8 cellular contexts compared by ENCODE assay signal in genomic region chr16:2267913-2268666, GRCh38. TPM values are rescaled to one million over a fixed set of nuclear protein-coding genes. Genes with fewer than 3 reads are reported as not detected.
DNase-seq lines count a peak whose midpoint lies in the region; ATAC-seq and TF ChIP-seq lines count a peak whose summit lies in the region.

Gene RNPS1, minus strand, starts transcription at chr16:2268126. Its CDS starts 3,483 bp downstream, at chr16:2264643.

- H3K27me3 ChIP-seq in osteoblast (ENCODE audit: insufficient read depth, low read length) (no peaks in the 10 kb centered on the region), testis (no peaks in the 10 kb centered on the region)

- TF ChIP-seq POLR2A in testis (IDR thresholded peaks at IDR 0.05), result peak; percentile 87

- peak within 1 kb of the TSS; percentile 90 for H3K4me3 Mint-ChIP-seq in glutamatergic neuron (ENCODE audit: unreplicated experiment)

- H3K27ac ChIP-seq in osteoblast (ENCODE audit: low read depth, low read length), result peak within 1 kb of the TSS; percentile 96
- H3K27ac ChIP-seq in testis, result peak within 1 kb of the TSS; percentile 84 to 95

- CTCF ChIA-PET in GM10248 (lab: Yijun Ruan, JAX), result interaction anchor here (1.0 to 1.3 kb wide), 2 partner anchors 17 to 233 kb away, joined by 3 to 7 read pairs; partner anchors contain the start of gene ECI1

- H3K27ac Mint-ChIP-seq in activated naive CD4-positive, alpha-beta T cell treated with anti-CD3 and anti-CD28 coated beads, Interleukin-2, amount 50 U/mL, for 72 hours, result peak within 1 kb of the TSS; percentile 99 to 100
- H3K27ac Mint-ChIP-seq in glutamatergic neuron (ENCODE audit: unreplicated experiment), result peak within 1 kb of the TSS; percentile 78

- TF ChIP-seq CTCF in GM10248 (IDR thresholded peaks at IDR 0.05; ENCODE audit: control extremely low read depth, extremely low read depth, low read depth, missing control alignments) (no peak), glutamatergic neuron (IDR thresholded peaks at IDR 0.05; ENCODE audit: partially characterized antibody, unreplicated experiment) (no peak), osteoblast (IDR thresholded peaks at IDR 0.05; ENCODE audit: extremely low read depth, low read depth, low read length) (no peak), testis (IDR thresholded peaks at IDR 0.05) (peak in 2 of 3 experiments; percentile 4 to 33)

- H3K4me3 ChIP-seq in osteoblast (ENCODE audit: insufficient read depth, low read length) (peak within 1 kb of the TSS; percentile 96), testis (peak within 1 kb of the TSS; percentile 67 to 85)

- H4K20me1 ChIP-seq in osteoblast (ENCODE audit: insufficient read depth, low read length), result peaks cover 45% of the 10 kb centered on the region

- H3K79me2 ChIP-seq in osteoblast (ENCODE audit: insufficient read depth, low read length), result peaks cover 73% of the 10 kb centered on the region

- no peaks in the 10 kb centered on the region for H3K9me3 ChIP-seq in osteoblast (ENCODE audit: low read depth, low read length)
- no peaks in the 10 kb centered on the region for H3K9me3 ChIP-seq in testis

- H3K4me1 Mint-ChIP-seq in glutamatergic neuron (ENCODE audit: low read depth, unreplicated experiment), result peaks cover 17% of the 10 kb centered on the region

- peak within 1 kb of the TSS; percentile 95 for H3K4me2 ChIP-seq in osteoblast (ENCODE audit: insufficient read depth, low read length)

- H3K36me3 Mint-ChIP-seq in activated naive CD4-positive, alpha-beta T cell treated with anti-CD3 and anti-CD28 coated beads, Interleukin-2, amount 50 U/mL, for 72 hours, result peaks cover 28 to 31% of the 10 kb centered on the region in 2 donors
- no peaks in the 10 kb centered on the region for H3K36me3 Mint-ChIP-seq in glutamatergic neuron (ENCODE audit: unreplicated experiment)

- ATAC-seq in HG02588 (IDR thresholded peaks at IDR 0.05; ENCODE audit: unreplicated experiment), result peak; percentile 72
- ATAC-seq in activated naive CD4-positive, alpha-beta T cell treated with anti-CD3 and anti-CD28 coated beads, Interleukin-2, amount 50 U/mL, for 72 hours, result peak; percentile 89 to 92

- H3K36me3 ChIP-seq in osteoblast (ENCODE audit: insufficient read depth, low read length) (peaks cover 19% of the 10 kb centered on the region), testis (ENCODE audit: low read depth, missing control alignments) (no peaks in the 10 kb centered on the region)

- H3K4me1 ChIP-seq in osteoblast (ENCODE audit: insufficient read depth, low read length) (peaks cover 22% of the 10 kb centered on the region), testis (peaks cover 10% of the 10 kb centered on the region)

- POLR2A ChIA-PET in GM10248 (lab: Yijun Ruan, JAX), result interaction anchor here (0.7 to 0.8 kb wide), 2 partner anchors 8 to 113 kb away, joined by 3 to 4 read pairs; partner anchors contain the start of gene TRAF7

- peaks cover 6% of the 10 kb centered on the region for H3K27me3 Mint-ChIP-seq in glutamatergic neuron (ENCODE audit: unreplicated experiment)

- 1% methylated on average over 88 of the region's 88 CpGs; no CpG with 5 or more reads in 1 of the 2 donors for WGBS in testis, 2 donors

- DNase-seq in GM10248 (ENCODE audit: extremely low spot score) (peak; percentile 100), NCI-H1092 (lab: John Stamatoyannopoulos, UW) (peak; percentile 94), SKM-1 (lab: John Stamatoyannopoulos, UW; ENCODE audit: unreplicated experiment) (peak; percentile 74), glutamatergic neuron (peak; percentile 97), osteoblast (ENCODE audit: insufficient read length, low spot score, missing footprints) (peak; percentile 100), testis (peak; percentile 95)
- peak; percentile 95 to 99 for DNase-seq in activated naive CD4-positive, alpha-beta T cell treated with anti-CD3 and anti-CD28 coated beads, Interleukin-2, amount 50 U/mL, for 72 hours (ENCODE audit: low spot score in 2 of 2)

- no peaks in the 10 kb centered on the region for H3K9me3 Mint-ChIP-seq in activated naive CD4-positive, alpha-beta T cell treated with anti-CD3 and anti-CD28 coated beads, Interleukin-2, amount 50 U/mL, for 72 hours
- peaks cover 9% of the 10 kb centered on the region for H3K9me3 Mint-ChIP-seq in glutamatergic neuron (ENCODE audit: unreplicated experiment)

- peak within 1 kb of the TSS; percentile 100 for H2AFZ ChIP-seq in osteoblast (ENCODE audit: low read length)

- intact Hi-C loops in testis (cut with DNase I; ENCODE audit: low total_unique reads), result no loop called here

RNA-seq across cellular contexts. Expression of gene RNPS1, which starts in this region (rescaled TPM):
- 100 to 1,000 TPM; 289 to 296 TPM for total RNA-seq in activated naive CD4-positive, alpha-beta T cell treated with anti-CD3 and anti-CD28 coated beads, Interleukin-2, amount 50 U/mL, for 72 hours
- total RNA-seq in glutamatergic neuron (ENCODE audit: unreplicated experiment) (220 TPM), osteoblast (64.2 and 81.1 TPM in 2 replicates), testis (100 to 1,000 TPM; 261 to 294 TPM)
- 197 TPM for polyA plus RNA-seq in testis (ENCODE audit: insufficient read depth, low read depth, low replicate concordance)

Comparison
In these comparisons a context has a peak if more than half of its experiments do, and no peak if none do; other contexts are left out.
1. Peak in every context shown above with its lines: DNase-seq, ATAC-seq, H3K4me3 ChIP-seq and H3K27ac ChIP-seq.
2. CTCF ChIP-seq: peak in testis (2 of 3); none in GM10248 (single experiment), glutamatergic neuron (single experiment) and osteoblast (single experiment).